22 cellular contexts compared by ENCODE assay signal in the genomic region with DNA sequence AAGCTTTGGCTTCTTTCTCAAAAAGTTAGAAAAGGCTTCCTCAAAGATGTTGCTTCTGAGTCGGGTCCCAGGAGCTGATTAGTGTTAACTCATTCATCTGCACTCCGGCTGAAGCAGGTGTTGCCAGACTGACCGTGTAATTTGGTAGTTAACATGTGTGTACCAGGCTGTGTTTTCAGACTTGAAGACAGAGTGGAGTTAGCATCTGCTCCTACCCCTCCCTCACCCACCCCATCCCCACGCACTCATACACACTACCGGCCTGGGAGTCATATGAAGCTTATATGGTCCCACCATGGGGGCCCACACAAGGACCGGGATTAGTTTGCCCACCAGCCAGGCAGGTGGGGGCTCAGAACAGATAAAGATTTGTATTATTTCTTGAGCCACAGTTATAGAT.
DNase-seq lines count a peak whose midpoint lies in the region; FAIRE-seq and TF ChIP-seq lines count a peak whose summit lies in the region.
"Had no signal": no experiment of that assay in that cellular context is flagged by ENCODE, and none has a peak within 500 bp of the region (broad histone marks: within the 10 kb centered on the region; RNA-seq: fewer than 3 reads in every experiment).

No MANE protein-coding gene starts in this region.

- no peak overlapping the region for H3K27ac Mint-ChIP-seq in activated T-cell treated with anti-CD3 and anti-CD28 coated beads, Interleukin-2, amount 50 U/mL, for 24 hours
- H3K27ac Mint-ChIP-seq in T-helper 2 cell treated with Interferon-gamma antibody and Interleukin-4, amounts not matched to agents 5 μg/mL and 100 μg/mL, for 36 hours = no peak overlapping the region
- H3K27ac Mint-ChIP-seq: B cell, CD14-positive monocyte had no signal

- no peaks in the 10 kb centered on the region for H4K20me1 ChIP-seq in H1 (replicated peaks in 1 of 2; ENCODE audit: control insufficient read depth in 1 of 2, insufficient read depth in 2 of 2, low read length in 2 of 2)

- H3K4me1 ChIP-seq in H1 (replicated peaks in 1 of 4; ENCODE audit: control insufficient read depth in 3 of 4, insufficient read depth in 4 of 4, low read length in 3 of 4) = peaks cover 3 to 14% (median 8%) of the 10 kb centered on the region in 4 experiments; a peak in 5 of 7 replicates
- H3K4me1 ChIP-seq: A549, HAP-1 had no signal

- 92% methylated on average over 6 of the region's 6 CpGs; no CpG with 5 or more reads in 1 of the 2 experiments for WGBS in H1 (ENCODE audit: extremely low coverage in 1 of 2, insufficient coverage in 1 of 2, insufficient read length in 1 of 2, insufficient replicate concordance in 2 of 2, low coverage in 1 of 2, low lambda C conversion rate in 2 of 2, missing lambda C conversion rate in 1 of 2), 2 experiments

- H3K9me3 Mint-ChIP-seq in activated T-cell treated with anti-CD3 and anti-CD28 coated beads, Interleukin-2, amount 50 U/mL, for 24 hours = no peaks in the 10 kb centered on the region
- H3K9me3 Mint-ChIP-seq in T-helper 2 cell treated with Interferon-gamma antibody and Interleukin-4, amounts not matched to agents 5 μg/mL and 100 μg/mL, for 36 hours = no peaks in the 10 kb centered on the region
- H3K9me3 Mint-ChIP-seq: CD14-positive monocyte had no signal

- H3K36me3 ChIP-seq in H1 (ENCODE audit: control insufficient read depth in 2 of 4, insufficient read depth in 4 of 4, low read length in 3 of 4) (no peaks in the 10 kb centered on the region), WERI-Rb-1 (no peaks in the 10 kb centered on the region)
- H3K36me3 ChIP-seq: HAP-1 had no signal

- DNase-seq in DMS 273 (lab: John Stamatoyannopoulos, UW; ENCODE audit: unreplicated experiment) (peak; percentile 87), NAMALWA (ENCODE audit: low spot score) (peak; percentile 18), NCI-H82 (lab: John Stamatoyannopoulos, UW) (peak; percentile 65), H1 (ENCODE audit: low read depth in 1 of 2, low spot score in 2 of 2) (no peak), WERI-Rb-1 (no peak), GM03348 (ENCODE audit: low spot score) (no peak)
- no peak for DNase-seq in activated T-cell treated with anti-CD3 and anti-CD28 coated beads, Interleukin-2, amount 50 U/mL, for 24 hours
- no peak for DNase-seq in T-helper 2 cell treated with Interferon-gamma antibody and Interleukin-4, amounts not matched to agents 5 μg/mL and 100 μg/mL, for 36 hours (ENCODE audit: low spot score)
- DNase-seq: DMS79, KG1, NCI-H1105 treated with DMSO at 0.1 percent for 48 hours, NCI-H187 treated with DMSO at 0.1 percent for 48 hours, NCI-H345, NCI-H526 treated with DMSO at 0.1 percent for 48 hours, OCI-M1 had no signal

- TF ChIP-seq RAD21 in H1 (IDR thresholded peaks at IDR 0.05 in 1 of 2, conservative IDR thresholded peaks at IDR 0.05 in 1 of 2; ENCODE audit: low read depth in 2 of 2, low read length in 2 of 2) = no peak

- no peak overlapping the region; a peak in 1 of 7 replicates for H3K9ac ChIP-seq in H1 (replicated peaks in 1 of 4; ENCODE audit: extremely low read depth in 1 of 4, low read depth in 3 of 4, low read length in 3 of 4)

- H3K56ac ChIP-seq in H1 (replicated peaks; ENCODE audit: insufficient read length, low read depth, low read length) = no peak overlapping the region

- no peak overlapping the region for H2BK5ac ChIP-seq in H1 (ENCODE audit: low read depth, low read length)

- POLR2A ChIA-PET in H1 (lab: Charles Lee; ENCODE audit: partially characterized antibody) = no interaction called here

- TF ChIP-seq POLR2A in H1 (IDR thresholded peaks at IDR 0.05; ENCODE audit: control extremely low read depth in 1 of 2, low read depth in 2 of 2, low read length in 2 of 2) = no peak

- H4K8ac ChIP-seq in H1 (ENCODE audit: extremely low read depth, insufficient read depth, low read length) = no peak overlapping the region

- H3K36me3 Mint-ChIP-seq in activated T-cell treated with anti-CD3 and anti-CD28 coated beads, Interleukin-2, amount 50 U/mL, for 24 hours (ENCODE audit: low read depth) = no peaks in the 10 kb centered on the region
- no peaks in the 10 kb centered on the region for H3K36me3 Mint-ChIP-seq in T-helper 2 cell treated with Interferon-gamma antibody and Interleukin-4, amounts not matched to agents 5 μg/mL and 100 μg/mL, for 36 hours (ENCODE audit: low read depth)
- H3K36me3 Mint-ChIP-seq: CD14-positive monocyte had no signal

- H3K79me1 ChIP-seq in H1 (ENCODE audit: low read depth, low read length) = no peaks in the 10 kb centered on the region

- H3K27me3 Mint-ChIP-seq in activated T-cell treated with anti-CD3 and anti-CD28 coated beads, Interleukin-2, amount 50 U/mL, for 24 hours = peaks cover 4% of the 10 kb centered on the region
- peaks cover 12% of the 10 kb centered on the region for H3K27me3 Mint-ChIP-seq in T-helper 2 cell treated with Interferon-gamma antibody and Interleukin-4, amounts not matched to agents 5 μg/mL and 100 μg/mL, for 36 hours (ENCODE audit: low read depth)

- no peak overlapping the region for H4K91ac ChIP-seq in H1 (replicated peaks; ENCODE audit: insufficient read length, low read length)

- H2AK5ac ChIP-seq in H1 (ENCODE audit: low read depth, low read length) = no peak overlapping the region

- no peaks in the 10 kb centered on the region for H3K4me1 Mint-ChIP-seq in activated T-cell treated with anti-CD3 and anti-CD28 coated beads, Interleukin-2, amount 50 U/mL, for 24 hours (ENCODE audit: low read depth)
- H3K4me1 Mint-ChIP-seq in T-helper 2 cell treated with Interferon-gamma antibody and Interleukin-4, amounts not matched to agents 5 μg/mL and 100 μg/mL, for 36 hours (ENCODE audit: low read depth) = no peaks in the 10 kb centered on the region
- H3K4me1 Mint-ChIP-seq: B cell, CD14-positive monocyte had no signal

- no peak overlapping the region for H3K23ac ChIP-seq in H1 (ENCODE audit: insufficient read length)

- no peak overlapping the region for H2BK120ac ChIP-seq in H1 (replicated peaks; ENCODE audit: low read depth, low read length)

- H2AFZ ChIP-seq in H1 (ENCODE audit: low read length) = no peak overlapping the region

- H3K27ac ChIP-seq in H1 (ENCODE audit: low read depth, low read length) (no peak overlapping the region), WERI-Rb-1 (no peak overlapping the region)
- H3K27ac ChIP-seq: A549 had no signal

- no peaks in the 10 kb centered on the region for H3K9me3 ChIP-seq in H1 (ENCODE audit: insufficient read depth in 2 of 2, low read depth in 1 of 2, low read length in 1 of 2)
- H3K9me3 ChIP-seq in WERI-Rb-1 (ENCODE audit: severe bottlenecking) = no peaks in the 10 kb centered on the region
- H3K9me3 ChIP-seq: A549, HAP-1 had no signal

- no peaks in the 10 kb centered on the region for H3K23me2 ChIP-seq in H1 (ENCODE audit: low read depth, low read length)

- no peak overlapping the region for H2BK15ac ChIP-seq in H1 (ENCODE audit: low read length)

- no peak overlapping the region for H3K14ac ChIP-seq in H1 (ENCODE audit: insufficient read length)

- no peak overlapping the region for H3K4ac ChIP-seq in H1 (replicated peaks; ENCODE audit: insufficient read length, low read depth, low read length)

- TF ChIP-seq EP300 in H1 (IDR thresholded peaks at IDR 0.05; ENCODE audit: borderline replicate concordance in 1 of 2, low read depth in 2 of 2, low read length in 2 of 2) = no peak

- no peak overlapping the region for H3K4me2 ChIP-seq in H1 (ENCODE audit: insufficient read depth in 1 of 2, low read depth in 2 of 2, low read length in 2 of 2)
- H3K4me2 ChIP-seq: A549 had no signal

- no peak for FAIRE-seq in H1 (lab: Jason Lieb, UNC)
- FAIRE-seq: A549, D721Med, GM12878, HTR-8/SVneo had no signal

- CTCF ChIA-PET in H1 (lab: Charles Lee; ENCODE audit: partially characterized antibody) = interaction anchor here (0.5 to 3.8 kb wide), 7 partner anchors 19 to 1890 kb away, joined by 3 to 22 read pairs (median 3); no protein-coding TSS in a partner anchor

- H2BK12ac ChIP-seq in H1 (ENCODE audit: low read depth, low read length) = peak overlapping the region; percentile 84; the same call in 1 of the 2 replicates

- peak overlapping the region; percentile 27; the same call in 1 of the 2 replicates for H3K18ac ChIP-seq in H1 (ENCODE audit: extremely low read depth, low read length)

- H3K79me2 ChIP-seq in H1 (ENCODE audit: control insufficient read depth in 1 of 2, insufficient read depth in 2 of 2, low read length in 2 of 2) = no peaks in the 10 kb centered on the region

- H3K4me3 ChIP-seq in H1 (ENCODE audit: extremely low read depth in 1 of 4, insufficient read depth in 2 of 4, low read depth in 3 of 4, low read length in 4 of 4) = no peak overlapping the region
- no peak overlapping the region for H3K4me3 ChIP-seq in WERI-Rb-1 (ENCODE audit: low read depth, low read length)
- H3K4me3 ChIP-seq: A549, GM12878, HAP-1 had no signal

- no peak for TF ChIP-seq CTCF in H1 (IDR thresholded peaks at IDR 0.05; ENCODE audit: control extremely low read depth in 1 of 3, insufficient read depth in 1 of 3, low read depth in 1 of 3, low read length in 3 of 3)
- TF ChIP-seq CTCF in WERI-Rb-1 (IDR thresholded peaks at IDR 0.05; ENCODE audit: low read depth, low read length) = no peak

- no peak overlapping the region for H4K5ac ChIP-seq in H1 (ENCODE audit: insufficient read length, low read depth, low read length)

- H3K27me3 ChIP-seq in H1 (replicated peaks in 1 of 4; ENCODE audit: control insufficient read depth in 3 of 4, extremely low read depth in 1 of 4, insufficient read depth in 3 of 4, low read length in 3 of 4) (no peaks in the 10 kb centered on the region), WERI-Rb-1 (ENCODE audit: insufficient read depth, low read depth, severe bottlenecking) (no peaks in the 10 kb centered on the region)

- no peak overlapping the region for H3K4me3 Mint-ChIP-seq in activated T-cell treated with anti-CD3 and anti-CD28 coated beads, Interleukin-2, amount 50 U/mL, for 24 hours
- H3K4me3 Mint-ChIP-seq in T-helper 2 cell treated with Interferon-gamma antibody and Interleukin-4, amounts not matched to agents 5 μg/mL and 100 μg/mL, for 36 hours = no peak overlapping the region
- H3K4me3 Mint-ChIP-seq: B cell, CD14-positive monocyte had no signal

- no peak overlapping the region for H2BK20ac ChIP-seq in H1 (ENCODE audit: low read length)

TF ChIP-seq in H1, 55 proteins besides CTCF, POLR2A, EP300 and RAD21 (continues in another document):
- TF ChIP-seq EZH2 (IDR thresholded peaks at IDR 0.05; ENCODE audit: low read depth, low read length, severe bottlenecking) (no peak), TAF1 (IDR thresholded peaks at IDR 0.05; ENCODE audit: low read depth, low read length) (no peak), BCL11A (IDR thresholded peaks at IDR 0.05; ENCODE audit: low read depth in 2 of 2, low read length in 2 of 2) (no peak), EGR1 (IDR thresholded peaks at IDR 0.05; ENCODE audit: borderline replicate concordance, low read depth, low read length) (no peak), MAX (IDR thresholded peaks at IDR 0.05) (no peak), NRF1 (IDR thresholded peaks at IDR 0.05; ENCODE audit: low read depth, low read length) (no peak), SAP30 (IDR thresholded peaks at IDR 0.05; ENCODE audit: insufficient read depth, insufficient replicate concordance, low read length) (no peak)

Comparison
In these comparisons a context has a peak if more than half of its experiments do, and no peak if none do; other contexts are left out.
1. DNase-seq: peak in DMS 273 (single experiment), NAMALWA (single experiment) and NCI-H82 (single experiment); none in H1 (0 of 2), WERI-Rb-1 (single experiment), activated T-cell treated with anti-CD3 and anti-CD28 coated beads, Interleukin-2, amount 50 U/mL, for 24 hours (single experiment), T-helper 2 cell treated with Interferon-gamma antibody and Interleukin-4, amounts not matched to agents 5 μg/mL and 100 μg/mL, for 36 hours (single experiment) and GM03348 (single experiment).